Comparison of ENCODE assay signal across 22 cellular contexts in genomic region chr1:111015222-111015621, GRCh38.
"Had no signal": no experiment of that assay in that cellular context is flagged by ENCODE, and none has a peak within 500 bp of the region (broad histone marks: within the 10 kb centered on the region; RNA-seq: fewer than 3 reads in every experiment).

No MANE protein-coding gene starts in this region.

- H3K27ac ChIP-seq: body of pancreas, left lung, neutrophil, thoracic aorta, upper lobe of right lung, WERI-Rb-1 had no signal

- H3K4me1 Mint-ChIP-seq: activated CD4-positive, alpha-beta memory T cell treated with anti-CD3 and anti-CD28 coated beads, Interleukin-2, amount 10 ng/mL, durations not matched to agents 7 days and 5 days; activated CD4-positive, alpha-beta T cell treated with anti-CD3 and anti-CD28 coated beads for 36 hours; activated naive CD8-positive, alpha-beta T cell treated with anti-CD3 and anti-CD28 coated beads for 36 hours; memory B cell; naive thymus-derived CD8-positive, alpha-beta T cell; stimulated activated effector memory CD8-positive, alpha-beta T cell treated with anti-CD3 and anti-CD28 coated beads, Interleukin-12 subunit alpha, Interleukin-12 subunit beta, amount 100 ng/mL, for 72 hours had no signal

- FAIRE-seq: colon, endometrium, kidney had no signal

- DNase-seq: activated CD4-positive, alpha-beta memory T cell treated with anti-CD3 and anti-CD28 coated beads, Interleukin-2, amount 10 ng/mL, durations not matched to agents 7 days and 5 days; activated CD4-positive, alpha-beta T cell treated with anti-CD3 and anti-CD28 coated beads for 36 hours; activated gamma-delta T cell; activated naive CD8-positive, alpha-beta T cell treated with anti-CD3 and anti-CD28 coated beads for 36 hours; activated T-cell treated with anti-CD3 and anti-CD28 coated beads, Interleukin-2, amount 50 U/mL, for 48 hours; amygdala; body of pancreas; caudate nucleus; hippocampal formation; kidney; left lung; naive thymus-derived CD8-positive, alpha-beta T cell; stimulated activated CD4-positive, alpha-beta T cell treated with anti-CD3 and anti-CD28 coated beads, Interleukin-12 subunit alpha, Interleukin-12 subunit beta, amount 100 ng/mL, for 4 hours; stimulated activated CD4-positive, alpha-beta T cell treated with anti-CD3 and anti-CD28 coated beads, Interleukin-2, amount 100 ng/mL, for 24 hours; upper lobe of right lung; WERI-Rb-1 had no signal

- H3K4me1 ChIP-seq: body of pancreas, left lung, upper lobe of right lung had no signal

- H3K9me3 ChIP-seq: neutrophil, thoracic aorta had no signal

- H3K36me3 Mint-ChIP-seq: activated naive CD8-positive, alpha-beta T cell treated with anti-CD3 and anti-CD28 coated beads for 36 hours; stimulated activated effector memory CD8-positive, alpha-beta T cell treated with anti-CD3 and anti-CD28 coated beads, Interleukin-12 subunit alpha, Interleukin-12 subunit beta, amount 100 ng/mL, for 72 hours had no signal

- H3K27ac Mint-ChIP-seq: activated CD4-positive, alpha-beta memory T cell treated with anti-CD3 and anti-CD28 coated beads, Interleukin-2, amount 10 ng/mL, durations not matched to agents 7 days and 5 days; activated CD4-positive, alpha-beta T cell treated with anti-CD3 and anti-CD28 coated beads for 36 hours; activated naive CD8-positive, alpha-beta T cell treated with anti-CD3 and anti-CD28 coated beads for 36 hours; memory B cell; naive thymus-derived CD8-positive, alpha-beta T cell; stimulated activated effector memory CD8-positive, alpha-beta T cell treated with anti-CD3 and anti-CD28 coated beads, Interleukin-12 subunit alpha, Interleukin-12 subunit beta, amount 100 ng/mL, for 72 hours had no signal

- H3K4me3 ChIP-seq: body of pancreas, left lung, thoracic aorta, upper lobe of right lung had no signal

- H3K4me3 Mint-ChIP-seq: activated CD4-positive, alpha-beta memory T cell treated with anti-CD3 and anti-CD28 coated beads, Interleukin-2, amount 10 ng/mL, durations not matched to agents 7 days and 5 days; activated CD4-positive, alpha-beta T cell treated with anti-CD3 and anti-CD28 coated beads for 36 hours; activated naive CD8-positive, alpha-beta T cell treated with anti-CD3 and anti-CD28 coated beads for 36 hours; memory B cell; naive thymus-derived CD8-positive, alpha-beta T cell; stimulated activated effector memory CD8-positive, alpha-beta T cell treated with anti-CD3 and anti-CD28 coated beads, Interleukin-12 subunit alpha, Interleukin-12 subunit beta, amount 100 ng/mL, for 72 hours had no signal

- ATAC-seq: activated CD4-positive, alpha-beta T cell treated with anti-CD3 and anti-CD28 coated beads for 36 hours; body of pancreas; left lung; naive thymus-derived CD8-positive, alpha-beta T cell; stimulated activated effector memory CD8-positive, alpha-beta T cell treated with anti-CD3 and anti-CD28 coated beads, Interleukin-12 subunit alpha, Interleukin-12 subunit beta, amount 100 ng/mL, for 72 hours; upper lobe of right lung had no signal

- H3K27me3 ChIP-seq: body of pancreas, upper lobe of right lung had no signal

- H3K36me3 ChIP-seq: left lung, neutrophil, thoracic aorta, upper lobe of right lung, WERI-Rb-1 had no signal

- H3K9me3 Mint-ChIP-seq: stimulated activated effector memory CD8-positive, alpha-beta T cell treated with anti-CD3 and anti-CD28 coated beads, Interleukin-12 subunit alpha, Interleukin-12 subunit beta, amount 100 ng/mL, for 72 hours had no signal
